8 cellular contexts compared by ENCODE assay signal in genomic region chrX:21985332-21985777, GRCh38. TPM values are rescaled to one million over a fixed set of nuclear protein-coding genes. Genes with fewer than 3 reads are reported as not detected.
A peak's percentile ranks its signal among the peaks of the same experiment; 100 is the strongest.
DNase-seq lines count a peak whose midpoint lies in the region; ATAC-seq and TF ChIP-seq lines count a peak whose summit lies in the region.

No MANE protein-coding gene starts in this region.

- peaks cover 41% of the 10 kb centered on the region for H3K36me3 Mint-ChIP-seq in brain

- peak overlapping the region in 4 of 5 experiments; percentile 44 to 61 (median 52) for H3K27ac Mint-ChIP-seq in brain

- H3K4me3 Mint-ChIP-seq in brain: no peak overlapping the region

- no peaks in the 10 kb centered on the region for H3K27me3 Mint-ChIP-seq in brain

- ATAC-seq in GM18868 (IDR thresholded peaks at IDR 0.05; ENCODE audit: unreplicated experiment) (peak; percentile 90), HG03066 (IDR thresholded peaks at IDR 0.05; ENCODE audit: low read depth, unreplicated experiment) (peak; percentile 67)

- peaks cover 12% of the 10 kb centered on the region for H3K4me1 Mint-ChIP-seq in brain

- no peaks in the 10 kb centered on the region for H3K9me3 Mint-ChIP-seq in brain

- peak; percentile 96 to 98 for TF ChIP-seq CTCF in brain (conservative IDR thresholded peaks at IDR 0.05)

- DNase-seq in AG08395 (ENCODE audit: low spot score): peak; percentile 90
- DNase-seq in NCI-H2107 (lab: John Stamatoyannopoulos, UW): peak; percentile 17
- peak; percentile 63 for DNase-seq in UCSD-AML1 (lab: John Stamatoyannopoulos, UW; ENCODE audit: unreplicated experiment)
- peak; percentile 81 for DNase-seq in iPS-NIHi7 (ENCODE audit: extremely low spot score)
- DNase-seq in stimulated activated CD4-positive, alpha-beta T cell treated with anti-CD3 and anti-CD28 coated beads, Interleukin-1b, Interleukin-23, amount 100 ng/mL, for 1 hour (ENCODE audit: low read depth in 2 of 2): peak; percentile 4 to 32

RNA-seq across cellular contexts. Expression of gene SMS, which starts 44.8 kb away (rescaled TPM):
- polyA plus RNA-seq in brain (ENCODE audit: insufficient read depth, low read depth, low replicate concordance): 147 TPM

RNA-seq across cellular contexts. Expression of gene PHEX, which starts 46.8 kb away (rescaled TPM):
- 0.12 TPM for polyA plus RNA-seq in brain (ENCODE audit: insufficient read depth, low read depth, low replicate concordance)

Comparison
In these comparisons a context has a peak if more than half of its experiments do, and no peak if none do; other contexts are left out.
1. Peak in every context shown above with its lines: DNase-seq and ATAC-seq.
2. DNase-seq: peak in every context shown above with its lines; median percentile 90 in AG08395; 81 in iPS-NIHi7; 63 in UCSD-AML1; 18 in stimulated activated CD4-positive, alpha-beta T cell treated with anti-CD3 and anti-CD28 coated beads, Interleukin-1b, Interleukin-23, amount 100 ng/mL, for 1 hour; 17 in NCI-H2107.